8 cellular contexts compared by ENCODE assay signal in the genomic region with DNA sequence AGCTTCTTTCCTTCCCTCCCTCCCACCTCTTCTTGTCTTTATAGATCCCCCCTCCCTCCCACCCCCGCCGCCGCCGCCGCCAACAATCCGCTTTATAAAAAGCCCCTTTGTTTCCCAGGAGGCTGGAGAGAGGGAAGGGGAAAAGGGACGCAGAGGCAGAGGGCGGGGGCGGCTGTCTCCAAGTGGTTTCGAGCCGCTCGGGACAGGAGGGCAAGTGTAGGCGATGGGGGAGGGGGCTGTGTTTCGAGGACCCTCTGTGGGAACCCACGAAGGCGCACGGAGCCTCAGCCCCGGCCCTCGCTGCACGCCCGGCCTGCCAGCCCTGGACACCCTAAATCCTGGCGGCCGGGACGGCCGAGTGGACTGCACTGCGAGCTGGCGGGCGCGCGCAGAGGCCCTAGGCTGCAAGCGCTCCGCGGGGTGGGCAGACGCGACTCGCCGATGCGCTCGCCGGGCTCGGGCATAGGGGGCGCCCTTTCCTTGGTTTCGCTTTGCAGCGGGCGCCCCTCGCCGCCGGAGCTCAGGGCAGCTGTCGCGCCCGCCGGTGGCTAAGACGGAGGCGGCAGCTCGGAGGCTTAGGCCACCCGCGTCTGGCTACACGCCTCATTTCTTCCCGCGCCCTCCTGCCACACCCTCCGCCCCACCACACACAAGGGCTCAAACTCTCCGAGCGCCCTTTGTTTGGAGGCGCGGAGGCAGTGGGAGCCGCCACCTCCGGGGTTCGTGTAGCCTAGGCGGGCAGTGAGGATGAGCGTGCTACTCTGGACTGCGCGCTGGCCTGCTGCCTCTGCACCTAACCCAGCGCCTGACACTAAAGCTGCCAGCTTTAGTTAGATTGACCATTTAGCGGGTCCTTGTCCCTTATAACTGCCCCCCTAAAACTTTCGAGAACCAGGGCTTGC. TPM values are rescaled to one million over a fixed set of nuclear protein-coding genes. Genes with fewer than 3 reads are reported as not detected.
DNase-seq lines count a peak whose midpoint lies in the region; ATAC-seq, FAIRE-seq and TF ChIP-seq lines count a peak whose summit lies in the region.

No MANE protein-coding gene starts in this region.

- H3K27me3 ChIP-seq in GM06990 (replicated peaks; ENCODE audit: control insufficient read depth, insufficient read depth, low read length) = peaks cover 1% of the 10 kb centered on the region; the same call in 1 of the 2 replicates
- peaks cover 38 to 63% (median 57%) of the 10 kb centered on the region in 4 experiments for H3K27me3 ChIP-seq in H1 (replicated peaks in 1 of 4; ENCODE audit: control insufficient read depth in 3 of 4, extremely low read depth in 1 of 4, insufficient read depth in 3 of 4, low read length in 3 of 4)

- no peak for TF ChIP-seq POLR2A in H1 (IDR thresholded peaks at IDR 0.05; ENCODE audit: control extremely low read depth in 1 of 2, low read depth in 2 of 2, low read length in 2 of 2)
- no peak for TF ChIP-seq POLR2A in GM18505 (IDR thresholded peaks at IDR 0.05; ENCODE audit: borderline replicate concordance, extremely low read depth, insufficient read depth, insufficient read length)

- no peak overlapping the region for H2BK20ac ChIP-seq in H1 (ENCODE audit: low read length)

- H3K36me3 ChIP-seq in GM06990 (ENCODE audit: control insufficient read depth, insufficient read depth, low read length) = no peaks in the 10 kb centered on the region
- H3K36me3 ChIP-seq in H1 (ENCODE audit: control insufficient read depth in 2 of 4, insufficient read depth in 4 of 4, low read length in 3 of 4) = no peaks in the 10 kb centered on the region

- H3K4me2 ChIP-seq in H1 (ENCODE audit: insufficient read depth in 1 of 2, low read depth in 2 of 2, low read length in 2 of 2) = peak overlapping the region; percentile 82 to 95

- H4K91ac ChIP-seq in H1 (replicated peaks; ENCODE audit: insufficient read length, low read length) = no peak overlapping the region

- FAIRE-seq in H1 (lab: Jason Lieb, UNC) = no peak

- no peak for TF ChIP-seq EP300 in H1 (IDR thresholded peaks at IDR 0.05; ENCODE audit: borderline replicate concordance in 1 of 2, low read depth in 2 of 2, low read length in 2 of 2)

- no peaks in the 10 kb centered on the region for H3K79me1 ChIP-seq in H1 (ENCODE audit: low read depth, low read length)

- CTCF ChIA-PET in H1 (lab: Charles Lee; ENCODE audit: partially characterized antibody) = interaction anchor here (0.6 to 2.1 kb wide), 12 partner anchors 9 to 300 kb away, joined by 3 to 7 read pairs (median 4); no protein-coding TSS in a partner anchor

- DNase-seq in GM06990 (ENCODE audit: extremely low read depth, insufficient read length) (no peak), NCI-H2227 treated with DMSO at 0.1 percent for 48 hours (lab: John Stamatoyannopoulos, UW) (peak; percentile 32), H1 (ENCODE audit: low read depth in 1 of 2, low spot score in 2 of 2) (peak in 1 of 2 experiments; percentile 83), medulla oblongata (ENCODE audit: extremely low spot score) (peak; percentile 81)
- peak; percentile 66 to 70 for DNase-seq in activated CD4-positive, alpha-beta T cell treated with anti-CD3 and anti-CD28 coated beads, Interleukin-2, amount 50 U/mL, for 48 hours
- peak; percentile 41 for DNase-seq in stimulated activated CD8-positive, alpha-beta memory T cell treated with anti-CD3 and anti-CD28 coated beads, Interleukin-4, amount 100 ng/mL, for 24 hours (ENCODE audit: low read depth)

- no peak overlapping the region for H3K4ac ChIP-seq in H1 (replicated peaks; ENCODE audit: insufficient read length, low read depth, low read length)

- TF ChIP-seq CTCF in GM06990 (IDR thresholded peaks at IDR 0.05; ENCODE audit: insufficient read depth, low read length, poor library complexity, severe bottlenecking) (peak; percentile 9), H1 (IDR thresholded peaks at IDR 0.05; ENCODE audit: control extremely low read depth in 1 of 3, insufficient read depth in 1 of 3, low read depth in 1 of 3, low read length in 3 of 3) (peak in 2 of 3 experiments; percentile 47 to 76; a peak in 3 of 4 replicates)

- H2BK12ac ChIP-seq in H1 (ENCODE audit: low read depth, low read length) = no peak overlapping the region

- 0% methylated on average over 16 of the region's 75 CpGs; no CpG with 5 or more reads in 1 of the 2 experiments for WGBS in H1 (ENCODE audit: extremely low coverage in 1 of 2, insufficient coverage in 1 of 2, insufficient read length in 1 of 2, insufficient replicate concordance in 2 of 2, low coverage in 1 of 2, low lambda C conversion rate in 2 of 2, missing lambda C conversion rate in 1 of 2), 2 experiments

- no peak overlapping the region for H3K27ac ChIP-seq in H1 (ENCODE audit: low read depth, low read length)

- H2BK5ac ChIP-seq in H1 (ENCODE audit: low read depth, low read length) = no peak overlapping the region

- H3K23me2 ChIP-seq in H1 (ENCODE audit: low read depth, low read length) = peaks cover 13% of the 10 kb centered on the region; the same call in 1 of the 2 replicates

- no peak overlapping the region for H4K5ac ChIP-seq in H1 (ENCODE audit: insufficient read length, low read depth, low read length)

- H4K20me1 ChIP-seq in H1 (replicated peaks in 1 of 2; ENCODE audit: control insufficient read depth in 1 of 2, insufficient read depth in 2 of 2, low read length in 2 of 2) = no peaks in the 10 kb centered on the region

- no peak overlapping the region for H3K56ac ChIP-seq in H1 (replicated peaks; ENCODE audit: insufficient read length, low read depth, low read length)

- H3K9ac ChIP-seq in H1 (replicated peaks in 1 of 4; ENCODE audit: extremely low read depth in 1 of 4, low read depth in 3 of 4, low read length in 3 of 4) = no peak overlapping the region

- POLR2A ChIA-PET in H1 (lab: Charles Lee; ENCODE audit: partially characterized antibody) = no interaction called here

- ATAC-seq in HG02610 (IDR thresholded peaks at IDR 0.05; ENCODE audit: unreplicated experiment) = no peak
- ATAC-seq in GM18505 (IDR thresholded peaks at IDR 0.05; ENCODE audit: unreplicated experiment) = no peak

- no peak overlapping the region; the same call in 1 of the 2 replicates for H2AFZ ChIP-seq in H1 (ENCODE audit: low read length)

- no peak overlapping the region for H3K23ac ChIP-seq in H1 (ENCODE audit: insufficient read length)

- H3K79me2 ChIP-seq in H1 (ENCODE audit: control insufficient read depth in 1 of 2, insufficient read depth in 2 of 2, low read length in 2 of 2) = no peaks in the 10 kb centered on the region

- no peak overlapping the region for H2BK120ac ChIP-seq in H1 (replicated peaks; ENCODE audit: low read depth, low read length)

- TF ChIP-seq RAD21 in H1 (IDR thresholded peaks at IDR 0.05 in 1 of 2, conservative IDR thresholded peaks at IDR 0.05 in 1 of 2; ENCODE audit: low read depth in 2 of 2, low read length in 2 of 2) = peak; percentile 24 to 57; a peak in 3 of 4 replicates

- no peak overlapping the region for H2AK5ac ChIP-seq in H1 (ENCODE audit: low read depth, low read length)

- 0 out of 2 replicates have a peak overlapping the region, but pooled peaks have one; percentile 51 for H4K8ac ChIP-seq in H1 (ENCODE audit: extremely low read depth, insufficient read depth, low read length)

- H3K4me3 ChIP-seq in GM06990 (replicated peaks; ENCODE audit: low read depth, low read length) (peak overlapping the region; percentile 31), H1 (ENCODE audit: extremely low read depth in 1 of 4, insufficient read depth in 2 of 4, low read depth in 3 of 4, low read length in 4 of 4) (peak overlapping the region; percentile 45 to 66 (median 48))

- H3K4me1 ChIP-seq in H1 (replicated peaks in 1 of 4; ENCODE audit: control insufficient read depth in 3 of 4, insufficient read depth in 4 of 4, low read length in 3 of 4) = peaks cover 0 to 8% (median 4%) of the 10 kb centered on the region in 4 experiments; a peak in 5 of 7 replicates

- no peak overlapping the region for H2BK15ac ChIP-seq in H1 (ENCODE audit: low read length)

- no peak overlapping the region for H3K14ac ChIP-seq in H1 (ENCODE audit: insufficient read length)

- no peaks in the 10 kb centered on the region for H3K9me3 ChIP-seq in H1 (ENCODE audit: insufficient read depth in 2 of 2, low read depth in 1 of 2, low read length in 1 of 2)

- H3K18ac ChIP-seq in H1 (ENCODE audit: extremely low read depth, low read length) = no peak overlapping the region

TF ChIP-seq in H1, 55 proteins besides CTCF, POLR2A, EP300 and RAD21 (continues in another document):
- no peak for TF ChIP-seq NANOG (IDR thresholded peaks at IDR 0.05; ENCODE audit: insufficient read depth, low read depth, low read length, poor library complexity, severe bottlenecking)
- no peak for TF ChIP-seq RNF2 (IDR thresholded peaks at IDR 0.05; ENCODE audit: borderline replicate concordance, low read depth, low read length, missing control alignments, poor library complexity, severe bottlenecking)
- TF ChIP-seq JUN (IDR thresholded peaks at IDR 0.05; ENCODE audit: low read depth, low read length) = no peak
- peak in 1 of 2 experiments; percentile 16; a peak in 1 of 4 replicates for TF ChIP-seq SIN3A (conservative IDR thresholded peaks at IDR 0.05 in 1 of 2, IDR thresholded peaks at IDR 0.05 in 1 of 2; ENCODE audit: low read depth in 1 of 2, low read length in 2 of 2)
- no peak for TF ChIP-seq SP1 (IDR thresholded peaks at IDR 0.05; ENCODE audit: low read depth, low read length)
- TF ChIP-seq CBX8 (IDR thresholded peaks at IDR 0.05; ENCODE audit: borderline replicate concordance, low read depth, low read length) = no peak
- TF ChIP-seq, protein P1, sequence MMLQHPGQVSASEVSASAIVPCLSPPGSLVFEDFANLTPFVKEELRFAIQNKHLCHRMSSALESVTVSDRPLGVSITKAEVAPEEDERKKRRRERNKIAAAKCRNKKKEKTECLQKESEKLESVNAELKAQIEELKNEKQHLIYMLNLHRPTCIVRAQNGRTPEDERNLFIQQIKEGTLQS (IDR thresholded peaks at IDR 0.05; ENCODE audit: insufficient read depth, low read depth, low read length) = no peak
- TF ChIP-seq ASH2L (IDR thresholded peaks at IDR 0.05; ENCODE audit: low read length) = peak; percentile 35
- peak; percentile 29; the same call in 1 of the 2 replicates for TF ChIP-seq CREB1 (IDR thresholded peaks at IDR 0.05)
- TF ChIP-seq KDM5A (IDR thresholded peaks at IDR 0.05; ENCODE audit: low read length) = no peak
- TF ChIP-seq RFX5 (IDR thresholded peaks at IDR 0.05; ENCODE audit: borderline replicate concordance, low read depth, low read length) = no peak

RNA-seq across cellular contexts. Expression of a gene that starts 2.2 kb away (rescaled TPM):
- 0.09 and 0.11 TPM in 2 replicates for total RNA-seq in H1 (2021; fragmentation: NEBNext Ultra II Directional; extraction: Animal tissue kit (Norgen Biotek cat#: 25700))
- 0.20 and 0.26 TPM in 2 replicates for polyA plus RNA-seq in H1 (2011; rRNA removed)
- 0.21 TPM for polyA plus RNA-seq in H1 (2011; cell fraction: cytosol; rRNA removed)
- 0.37 TPM for polyA plus RNA-seq in H1 (2011; cell fraction: nucleus; rRNA removed)
- polyA plus RNA-seq in H1 (2012, experiment 1 of 2) = 0.15 to 0.21 TPM (median 0.16 TPM) in 4 replicates
- polyA plus RNA-seq in H1 (2012, experiment 2 of 2) = 0.13 TPM
- 0.10 TPM for polyA plus RNA-seq in H1 (2013, experiment 1 of 2)
- polyA plus RNA-seq in H1 (2013, experiment 2 of 2) = 0.07 TPM
- polyA minus RNA-seq in H1 (2011; rRNA and poly(A)+ RNA removed) = 0.20 and 0.38 TPM in 2 replicates
- not detected for polyA minus RNA-seq in H1 (2011; cell fraction: cytosol; rRNA and poly(A)+ RNA removed)
- 0.90 TPM for polyA minus RNA-seq in H1 (2011; cell fraction: nucleus; rRNA and poly(A)+ RNA removed)
